In the genomic region with DNA sequence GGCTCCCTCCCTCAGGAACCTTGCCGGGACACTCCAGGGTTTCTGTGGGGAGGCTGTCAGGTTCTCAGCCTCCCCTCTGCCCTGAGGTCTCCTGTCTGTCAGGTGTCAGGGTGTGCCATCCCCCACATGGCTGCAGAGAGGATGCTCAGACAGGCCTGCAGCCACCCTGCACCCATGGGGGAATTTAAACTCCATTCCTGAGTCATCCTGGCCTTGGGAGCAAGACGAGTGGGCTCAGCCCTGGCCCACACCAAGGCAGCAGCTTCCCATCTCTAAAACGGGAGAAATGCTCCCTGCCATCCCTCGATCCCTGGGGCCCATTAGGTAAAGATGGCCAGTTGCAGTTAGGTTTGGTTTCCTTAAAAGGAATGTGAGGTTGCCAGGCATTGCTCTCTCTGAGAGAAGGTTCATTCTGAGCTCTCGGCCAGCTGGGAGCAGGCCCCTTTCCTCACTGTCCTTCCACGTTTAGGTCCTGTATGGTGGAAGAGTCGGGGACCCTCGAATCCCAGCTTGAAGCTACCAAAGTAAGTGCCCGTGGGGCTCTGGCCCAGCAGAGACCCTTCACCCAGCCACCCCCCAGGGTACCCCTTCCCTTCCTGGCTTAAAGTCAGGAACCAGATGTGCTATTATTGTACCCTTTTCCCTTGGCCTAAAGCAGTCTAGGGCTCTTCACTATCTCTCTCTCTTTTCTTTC, we compare ENCODE assay signal across 23 cellular contexts. TPM values are rescaled to one million over a fixed set of nuclear protein-coding genes. Genes with fewer than 3 reads are reported as not detected.
DNase-seq lines count a peak whose midpoint lies in the region; ATAC-seq and TF ChIP-seq lines count a peak whose summit lies in the region.
"Had no signal": no experiment of that assay in that cellular context is flagged by ENCODE, and none has a peak within 500 bp of the region (broad histone marks: within the 10 kb centered on the region; RNA-seq: fewer than 3 reads in every experiment).

No MANE protein-coding gene starts in this region.

- no peak for ATAC-seq in T-helper 17 cell
- ATAC-seq in GM18505 (IDR thresholded peaks at IDR 0.05; ENCODE audit: unreplicated experiment), result no peak
- ATAC-seq in HG03196 (IDR thresholded peaks at IDR 0.05; ENCODE audit: unreplicated experiment), result no peak
- ATAC-seq in GM18867 (IDR thresholded peaks at IDR 0.05; ENCODE audit: unreplicated experiment), result no peak
- ATAC-seq: PC-3; stimulated activated naive CD8-positive, alpha-beta T cell treated with anti-CD3 and anti-CD28 coated beads, Interleukin-15, Interleukin-2, amounts not matched to agents 100 U/mL and 50 U/mL, for 24 hours had no signal

- H3K36me3 Mint-ChIP-seq in Caco-2 (ENCODE audit: insufficient read depth, unreplicated experiment) (peaks cover 100% of the 10 kb centered on the region), T-helper 17 cell (ENCODE audit: low read depth) (peaks cover 7% of the 10 kb centered on the region), mesothelial cell of epicardium (peaks cover 41% of the 10 kb centered on the region)

- peaks cover 18% of the 10 kb centered on the region for H3K4me1 Mint-ChIP-seq in Caco-2 (ENCODE audit: low read depth, unreplicated experiment)
- H3K4me1 Mint-ChIP-seq in T-helper 17 cell, result peaks cover 11% of the 10 kb centered on the region
- H3K4me1 Mint-ChIP-seq in mesothelial cell of epicardium, result peaks cover 10% of the 10 kb centered on the region
- H3K4me1 Mint-ChIP-seq: activated naive CD8-positive, alpha-beta T cell treated with anti-CD3 and anti-CD28 coated beads, Interleukin-2, amount 10 ng/mL, durations not matched to agents 7 days and 5 days; CD8-positive, alpha-beta memory T cell had no signal

- H3K4me3 ChIP-seq in Caco-2 (ENCODE audit: low read depth, low read length), result no peak overlapping the region
- H3K4me3 ChIP-seq: hepatocyte, lung, thyroid gland had no signal

- POLR2A ChIA-PET in Caco-2 (lab: Charles Lee), result no interaction called here

- H3K4me1 ChIP-seq in Caco-2, result peaks cover 8% of the 10 kb centered on the region
- H3K4me1 ChIP-seq: parathyroid adenoma had no signal

- H3K27ac Mint-ChIP-seq in Caco-2 (ENCODE audit: unreplicated experiment) (peak overlapping the region; percentile 63), T-helper 17 cell (peak overlapping the region; percentile 80), mesothelial cell of epicardium (peak overlapping the region; percentile 37)
- H3K27ac Mint-ChIP-seq: activated naive CD8-positive, alpha-beta T cell treated with anti-CD3 and anti-CD28 coated beads, Interleukin-2, amount 10 ng/mL, durations not matched to agents 7 days and 5 days; T-helper 2 cell treated with Interferon-gamma antibody and Interleukin-4, amounts not matched to agents 5 μg/mL and 100 μg/mL, for 36 hours had no signal

- H3K36me3 ChIP-seq in Caco-2 (ENCODE audit: control insufficient read depth, insufficient read depth, low read length), result peaks cover 9% of the 10 kb centered on the region

- no TSS peak for BruUV-seq in Caco-2 (replicated peaks; lab: Mats Ljungman, UMichigan)

- H3K27ac ChIP-seq in 22Rv1, result peak overlapping the region; percentile 40
- H3K27ac ChIP-seq: brain microvascular endothelial cell, hepatocyte, parathyroid adenoma had no signal

- no peak for TF ChIP-seq CTCF in 22Rv1 (IDR thresholded peaks at IDR 0.05)
- no peak for TF ChIP-seq CTCF in Caco-2 (IDR thresholded peaks at IDR 0.05; ENCODE audit: insufficient read depth in 1 of 2, low read depth in 1 of 2, low read length in 1 of 2, severe bottlenecking in 1 of 2, unreplicated experiment in 1 of 2)
- no peak for TF ChIP-seq CTCF in mesothelial cell of epicardium (IDR thresholded peaks at IDR 0.05; ENCODE audit: unreplicated experiment)

- TF ChIP-seq POLR2A in GM18505 (IDR thresholded peaks at IDR 0.05; ENCODE audit: borderline replicate concordance, extremely low read depth, insufficient read depth, insufficient read length), result no peak

- H3K4me3 Mint-ChIP-seq in Caco-2 (ENCODE audit: unreplicated experiment), result peak overlapping the region; percentile 29
- no peak overlapping the region for H3K4me3 Mint-ChIP-seq in T-helper 17 cell
- no peak overlapping the region for H3K4me3 Mint-ChIP-seq in mesothelial cell of epicardium
- H3K4me3 Mint-ChIP-seq: activated naive CD8-positive, alpha-beta T cell treated with anti-CD3 and anti-CD28 coated beads, Interleukin-2, amount 10 ng/mL, durations not matched to agents 7 days and 5 days; CD8-positive, alpha-beta memory T cell; T-helper 2 cell treated with Interferon-gamma antibody and Interleukin-4, amounts not matched to agents 5 μg/mL and 100 μg/mL, for 36 hours had no signal

- no peaks in the 10 kb centered on the region for H3K9me3 ChIP-seq in Caco-2
- H3K9me3 ChIP-seq in T-helper 17 cell (ENCODE audit: control insufficient read depth, low read length, poor library complexity, severe bottlenecking), result no peaks in the 10 kb centered on the region
- H3K9me3 ChIP-seq: thyroid gland had no signal

- CTCF ChIA-PET in Caco-2 (lab: Charles Lee), result no interaction called here

- DNase-seq in Caco-2, result no peak
- no peak for DNase-seq in T-helper 17 cell
- DNase-seq in mesothelial cell of epicardium (ENCODE audit: low spot score in 2 of 2, unreplicated experiment in 2 of 2), result no peak
- DNase-seq: activated CD4-positive, CD25-positive, alpha-beta regulatory T cell; activated naive CD8-positive, alpha-beta T cell treated with anti-CD3 and anti-CD28 coated beads, Interleukin-2, amount 10 ng/mL, durations not matched to agents 7 days and 5 days; brain microvascular endothelial cell; dermis blood vessel endothelial cell; DMS79; NCI-H1092; NCI-H2081; PC-3; stimulated activated CD4-positive, alpha-beta T cell treated with anti-CD3 and anti-CD28 coated beads, Interleukin-1b, Interleukin-23, amount 100 ng/mL, for 48 hours; stimulated activated naive CD8-positive, alpha-beta T cell treated with anti-CD3 and anti-CD28 coated beads, Interleukin-15, Interleukin-2, amounts not matched to agents 100 U/mL and 50 U/mL, for 24 hours; thyroid gland had no signal

- H3K27me3 ChIP-seq in Caco-2 (replicated peaks; ENCODE audit: control insufficient read depth, insufficient read depth, low read length), result no peaks in the 10 kb centered on the region
- H3K27me3 ChIP-seq: brain microvascular endothelial cell, hepatocyte, thyroid gland had no signal

- no peaks in the 10 kb centered on the region for H3K9me3 Mint-ChIP-seq in Caco-2 (ENCODE audit: unreplicated experiment)
- no peaks in the 10 kb centered on the region for H3K9me3 Mint-ChIP-seq in mesothelial cell of epicardium
- H3K9me3 Mint-ChIP-seq: activated naive CD8-positive, alpha-beta T cell treated with anti-CD3 and anti-CD28 coated beads, Interleukin-2, amount 10 ng/mL, durations not matched to agents 7 days and 5 days; CD8-positive, alpha-beta memory T cell; T-helper 2 cell treated with Interferon-gamma antibody and Interleukin-4, amounts not matched to agents 5 μg/mL and 100 μg/mL, for 36 hours had no signal

- intact Hi-C loops in Caco-2 (cut with micrococcal nuclease; ENCODE audit: unreplicated experiment), result no loop called here

- H3K27me3 Mint-ChIP-seq in Caco-2 (ENCODE audit: insufficient read depth, unreplicated experiment), result no peaks in the 10 kb centered on the region
- H3K27me3 Mint-ChIP-seq in T-helper 17 cell, result no peaks in the 10 kb centered on the region
- H3K27me3 Mint-ChIP-seq in mesothelial cell of epicardium (ENCODE audit: low read depth), result no peaks in the 10 kb centered on the region
- H3K27me3 Mint-ChIP-seq: activated naive CD8-positive, alpha-beta T cell treated with anti-CD3 and anti-CD28 coated beads, Interleukin-2, amount 10 ng/mL, durations not matched to agents 7 days and 5 days had no signal

RNA-seq across cellular contexts. Expression of a gene that starts 26.6 kb away (rescaled TPM):
- 80.2 and 80.8 TPM in 2 replicates for total RNA-seq in Caco-2 (2022)
- total RNA-seq in T-helper 17 cell, result 1 to 10 TPM; 3.7 to 3.8 TPM
- 35.2 to 38.3 TPM (median 37.2 TPM) in 3 replicates for total RNA-seq in mesothelial cell of epicardium

RNA-seq across cellular contexts. Expression of a gene that starts 59.0 kb away (rescaled TPM):
- total RNA-seq in Caco-2 (2022) (710 and 745 TPM in 2 replicates), T-helper 17 cell (100 to 1,000 TPM; 223 to 231 TPM), mesothelial cell of epicardium (443 to 471 TPM (median 467 TPM) in 3 replicates)
